ENCODE assay signal across 25 cellular contexts in genomic region chr2:154470386-154470785, GRCh38.
"Had no signal": no experiment of that assay in that cellular context is flagged by ENCODE, and none has a peak within 500 bp of the region (broad histone marks: within the 10 kb centered on the region; RNA-seq: fewer than 3 reads in every experiment).

No MANE protein-coding gene starts in this region.

- H3K4me1 ChIP-seq: ascending aorta, body of pancreas had no signal

- H3K4me3 ChIP-seq: ascending aorta, body of pancreas had no signal

- H3K36me3 Mint-ChIP-seq: activated CD8-positive, alpha-beta memory T cell treated with anti-CD3 and anti-CD28 coated beads, Interleukin-2, amount 10 ng/mL, durations not matched to agents 7 days and 5 days; activated naive CD4-positive, alpha-beta T cell treated with anti-CD3 and anti-CD28 coated beads, Interleukin-2, amount 50 U/mL, for 24 hours had no signal

- H3K27me3 Mint-ChIP-seq: activated CD4-positive, alpha-beta T cell treated with anti-CD3 and anti-CD28 coated beads, Interleukin-2, amount 10 ng/mL, durations not matched to agents 24 days and 14 days; activated CD8-positive, alpha-beta memory T cell treated with anti-CD3 and anti-CD28 coated beads, Interleukin-2, amount 10 ng/mL, durations not matched to agents 7 days and 5 days; activated naive CD4-positive, alpha-beta T cell treated with anti-CD3 and anti-CD28 coated beads, Interleukin-2, amount 50 U/mL, for 24 hours; activated T-cell treated with anti-CD3 and anti-CD28 coated beads, Interleukin-2, amount 50 U/mL, for 24 hours; central memory CD8-positive, alpha-beta T cell had no signal

- H3K4me3 Mint-ChIP-seq: activated CD4-positive, alpha-beta T cell treated with anti-CD3 and anti-CD28 coated beads, Interleukin-2, amount 10 ng/mL, durations not matched to agents 24 days and 14 days; activated CD8-positive, alpha-beta memory T cell treated with anti-CD3 and anti-CD28 coated beads, Interleukin-2, amount 10 ng/mL, durations not matched to agents 7 days and 5 days; activated naive CD4-positive, alpha-beta T cell treated with anti-CD3 and anti-CD28 coated beads, Interleukin-2, amount 50 U/mL, for 24 hours; activated T-cell treated with anti-CD3 and anti-CD28 coated beads, Interleukin-2, amount 50 U/mL, for 24 hours; activated T-helper 1 cell treated with anti-CD3 and anti-CD28 coated beads, Interleukin-12 subunit alpha, Interleukin-12 subunit beta, Interleukin-2, Interleukin-4 antibody, amounts not matched to agents 30 ng/mL and 10 ng/mL and 1 ng/mL, durations not matched to agents 14 hours and 24 hours and 36 hours; central memory CD8-positive, alpha-beta T cell; T-helper 1 cell treated with Interleukin-12 subunit alpha and Interleukin-12 subunit beta and Interleukin-4 antibody, amounts not matched to agents 30 μg/mL and 1 μg/mL, for 36 hours; WTC11 had no signal

- H3K9me3 Mint-ChIP-seq: activated CD4-positive, alpha-beta T cell treated with anti-CD3 and anti-CD28 coated beads, Interleukin-2, amount 10 ng/mL, durations not matched to agents 24 days and 14 days; activated naive CD4-positive, alpha-beta T cell treated with anti-CD3 and anti-CD28 coated beads, Interleukin-2, amount 50 U/mL, for 24 hours; activated T-cell treated with anti-CD3 and anti-CD28 coated beads, Interleukin-2, amount 50 U/mL, for 24 hours; activated T-helper 1 cell treated with anti-CD3 and anti-CD28 coated beads, Interleukin-12 subunit alpha, Interleukin-12 subunit beta, Interleukin-2, Interleukin-4 antibody, amounts not matched to agents 30 ng/mL and 10 ng/mL and 1 ng/mL, durations not matched to agents 14 hours and 24 hours and 36 hours; T-helper 1 cell treated with Interleukin-12 subunit alpha and Interleukin-12 subunit beta and Interleukin-4 antibody, amounts not matched to agents 30 μg/mL and 1 μg/mL, for 36 hours had no signal

- FAIRE-seq: bronchial epithelial cell, RCC 7860 had no signal

- H3K4me1 Mint-ChIP-seq: activated CD4-positive, alpha-beta T cell treated with anti-CD3 and anti-CD28 coated beads, Interleukin-2, amount 10 ng/mL, durations not matched to agents 24 days and 14 days; activated CD8-positive, alpha-beta memory T cell treated with anti-CD3 and anti-CD28 coated beads, Interleukin-2, amount 10 ng/mL, durations not matched to agents 7 days and 5 days; activated naive CD4-positive, alpha-beta T cell treated with anti-CD3 and anti-CD28 coated beads, Interleukin-2, amount 50 U/mL, for 24 hours; central memory CD8-positive, alpha-beta T cell; WTC11 had no signal

- DNase-seq: activated CD4-positive, alpha-beta T cell treated with anti-CD3 and anti-CD28 coated beads, Interleukin-2, amount 10 ng/mL, durations not matched to agents 24 days and 14 days; activated CD4-positive, alpha-beta T cell treated with anti-CD3 and anti-CD28 coated beads, Interleukin-2, amount 50 U/mL, for 48 hours; activated CD4-positive, CD25-positive, alpha-beta regulatory T cell treated with anti-CD3 and anti-CD28 coated beads, Interleukin-2, amount 50 U/mL, for 72 hours; activated CD8-positive, alpha-beta memory T cell treated with anti-CD3 and anti-CD28 coated beads, Interleukin-2, amount 10 ng/mL, durations not matched to agents 7 days and 5 days; activated effector memory CD4-positive, alpha-beta T cell treated with Interleukin-2 at 50 U/mL for 16 hours; activated naive CD4-positive, alpha-beta T cell; activated T-cell treated with anti-CD3 and anti-CD28 coated beads, Interleukin-2, amount 50 U/mL, for 24 hours; amniotic stem cell; body of pancreas; KG1; NCI-H1092; NCI-H1417; NCI-H1930; NCI-H2171; NCI-H226; NCI-H510A; SHP77 treated with DMSO at 0.1 percent for 48 hours had no signal

- H3K27me3 ChIP-seq: ascending aorta, body of pancreas had no signal

- H3K27ac Mint-ChIP-seq: activated CD4-positive, alpha-beta T cell treated with anti-CD3 and anti-CD28 coated beads, Interleukin-2, amount 10 ng/mL, durations not matched to agents 24 days and 14 days; activated CD8-positive, alpha-beta memory T cell treated with anti-CD3 and anti-CD28 coated beads, Interleukin-2, amount 10 ng/mL, durations not matched to agents 7 days and 5 days; activated naive CD4-positive, alpha-beta T cell treated with anti-CD3 and anti-CD28 coated beads, Interleukin-2, amount 50 U/mL, for 24 hours; activated T-cell treated with anti-CD3 and anti-CD28 coated beads, Interleukin-2, amount 50 U/mL, for 24 hours; activated T-helper 1 cell treated with anti-CD3 and anti-CD28 coated beads, Interleukin-12 subunit alpha, Interleukin-12 subunit beta, Interleukin-2, Interleukin-4 antibody, amounts not matched to agents 30 ng/mL and 10 ng/mL and 1 ng/mL, durations not matched to agents 14 hours and 24 hours and 36 hours; T-helper 1 cell treated with Interleukin-12 subunit alpha and Interleukin-12 subunit beta and Interleukin-4 antibody, amounts not matched to agents 30 μg/mL and 1 μg/mL, for 36 hours; WTC11 had no signal

- H3K9me3 ChIP-seq: ascending aorta, body of pancreas had no signal

- H3K27ac ChIP-seq: ascending aorta, body of pancreas had no signal

- ATAC-seq: activated CD8-positive, alpha-beta memory T cell treated with anti-CD3 and anti-CD28 coated beads, Interleukin-2, amount 10 ng/mL, durations not matched to agents 7 days and 5 days; body of pancreas; WTC11 had no signal

- H3K36me3 ChIP-seq: ascending aorta had no signal
